ENCODE assay signal across 11 cellular contexts in the genomic region with DNA sequence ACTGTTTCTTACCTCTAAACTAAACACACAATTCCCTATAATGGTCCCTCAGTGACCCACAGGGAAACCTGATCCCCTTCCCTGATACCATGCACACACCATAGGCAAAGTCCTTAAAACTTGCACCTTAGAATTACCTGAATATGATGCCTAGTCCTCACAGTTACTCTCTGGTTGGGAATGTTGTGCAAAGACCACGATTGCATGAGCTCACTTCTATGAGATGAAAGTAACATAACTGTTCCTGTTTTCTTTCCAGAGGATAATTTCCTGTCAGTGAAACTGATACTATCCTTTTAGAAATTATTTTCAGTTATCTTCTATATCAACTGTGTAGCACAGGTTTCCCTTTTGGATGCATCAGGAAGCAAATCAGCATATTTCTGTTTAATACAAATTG. TPM values are rescaled to one million over a fixed set of nuclear protein-coding genes. Genes with fewer than 3 reads are reported as not detected.
DNase-seq lines count a peak whose midpoint lies in the region; ATAC-seq, FAIRE-seq and TF ChIP-seq lines count a peak whose summit lies in the region.
"Had no signal": no experiment of that assay in that cellular context is flagged by ENCODE, and none has a peak within 500 bp of the region (broad histone marks: within the 10 kb centered on the region; RNA-seq: fewer than 3 reads in every experiment).

No MANE protein-coding gene starts in this region.

- whole genome bisulfite sequencing in hepatocyte (ENCODE audit: low lambda C conversion rate, missing lambda C conversion rate), result 45% methylated on average over 1 of the region's 1 CpG

- no peaks in the 10 kb centered on the region for H3K9me2 ChIP-seq in hepatocyte (replicated peaks; ENCODE audit: insufficient read depth)

- peaks cover 18% of the 10 kb centered on the region for H3K79me2 ChIP-seq in hepatocyte

- intact Hi-C loops in activated CD8-positive, alpha-beta T cell treated with anti-CD3 and anti-CD28 coated beads for 36 hours (cut with micrococcal nuclease), result no loop called here
- intact Hi-C loops in tibial artery (cut with DNase I; ENCODE audit: low total_unique reads), result no loop called here

- H3K4me1 Mint-ChIP-seq in activated naive CD4-positive, alpha-beta T cell treated with anti-CD3 and anti-CD28 coated beads, Interleukin-2, amount 10 ng/mL, durations not matched to agents 7 days and 5 days, result peaks cover 98% of the 10 kb centered on the region
- peaks cover 94% of the 10 kb centered on the region for H3K4me1 Mint-ChIP-seq in activated CD8-positive, alpha-beta T cell treated with anti-CD3 and anti-CD28 coated beads for 36 hours (ENCODE audit: low read depth)

- H3K27me3 ChIP-seq in hepatocyte (no peaks in the 10 kb centered on the region), tibial artery (no peaks in the 10 kb centered on the region)
- H3K27me3 ChIP-seq: BE2C had no signal

- H3K4me3 Mint-ChIP-seq in activated naive CD4-positive, alpha-beta T cell treated with anti-CD3 and anti-CD28 coated beads, Interleukin-2, amount 10 ng/mL, durations not matched to agents 7 days and 5 days, result no peak overlapping the region
- H3K4me3 Mint-ChIP-seq in activated CD8-positive, alpha-beta T cell treated with anti-CD3 and anti-CD28 coated beads for 36 hours, result no peak overlapping the region

- FAIRE-seq in GM12892 (lab: Jason Lieb, UNC), result no peak

- H3K27me3 Mint-ChIP-seq in activated naive CD4-positive, alpha-beta T cell treated with anti-CD3 and anti-CD28 coated beads, Interleukin-2, amount 10 ng/mL, durations not matched to agents 7 days and 5 days, result no peaks in the 10 kb centered on the region
- H3K27me3 Mint-ChIP-seq in activated CD8-positive, alpha-beta T cell treated with anti-CD3 and anti-CD28 coated beads for 36 hours, result no peaks in the 10 kb centered on the region

- no peak for TF ChIP-seq POLR2A in GM12892 (IDR thresholded peaks at IDR 0.05; ENCODE audit: low read depth, low read length)

- POLR2A ChIA-PET in activated CD8-positive, alpha-beta T cell treated with anti-CD3 and anti-CD28 coated beads for 36 hours (lab: Charles Lee), result interaction anchor here (0.8 to 2.2 kb wide), 8 partner anchors 10 to 38 kb away, joined by 3 to 7 read pairs (median 4); no protein-coding TSS in a partner anchor

- CTCF ChIA-PET in activated naive CD4-positive, alpha-beta T cell treated with anti-CD3 and anti-CD28 coated beads, Interleukin-2, amount 10 ng/mL, durations not matched to agents 7 days and 5 days (lab: Charles Lee), result interaction anchor here (0.6 to 2.0 kb wide), 5 partner anchors 27 to 317 kb away, joined by 3 to 5 read pairs (median 4); partner anchors contain the start of gene DTWD2
- CTCF ChIA-PET in activated CD8-positive, alpha-beta T cell treated with anti-CD3 and anti-CD28 coated beads for 36 hours (lab: Charles Lee), result interaction anchor here (0.8 to 4.6 kb wide), 8 partner anchors 11 to 317 kb away, joined by 3 to 14 read pairs (median 4); partner anchors contain the start of gene TNFAIP8

- H3K36me3 ChIP-seq in hepatocyte (replicated peaks; ENCODE audit: insufficient read depth, low read depth) (no peaks in the 10 kb centered on the region), tibial artery (no peaks in the 10 kb centered on the region)
- H3K36me3 ChIP-seq: BE2C had no signal

- ATAC-seq in activated CD8-positive, alpha-beta T cell treated with anti-CD3 and anti-CD28 coated beads for 36 hours, result no peak
- no peak for ATAC-seq in HG03520 (IDR thresholded peaks at IDR 0.05; ENCODE audit: unreplicated experiment)

- H3K9me3 ChIP-seq in hepatocyte (ENCODE audit: low read depth), result no peaks in the 10 kb centered on the region
- H3K9me3 ChIP-seq in tibial artery, result no peaks in the 10 kb centered on the region
- H3K9me3 ChIP-seq: BE2C had no signal

- H3K4me3 ChIP-seq in hepatocyte (no peak overlapping the region), tibial artery (no peak overlapping the region)

- no peak for TF ChIP-seq CTCF in activated CD8-positive, alpha-beta T cell treated with anti-CD3 and anti-CD28 coated beads for 36 hours (IDR thresholded peaks at IDR 0.05)
- no peak for TF ChIP-seq CTCF in hepatocyte (IDR thresholded peaks at IDR 0.05; ENCODE audit: poor library complexity)
- no peak for TF ChIP-seq CTCF in tibial artery (IDR thresholded peaks at IDR 0.05)

- peaks cover 71% of the 10 kb centered on the region for H3K36me3 Mint-ChIP-seq in activated naive CD4-positive, alpha-beta T cell treated with anti-CD3 and anti-CD28 coated beads, Interleukin-2, amount 10 ng/mL, durations not matched to agents 7 days and 5 days
- H3K36me3 Mint-ChIP-seq in activated CD8-positive, alpha-beta T cell treated with anti-CD3 and anti-CD28 coated beads for 36 hours (ENCODE audit: low read depth), result peaks cover 49% of the 10 kb centered on the region

- H3K9me3 Mint-ChIP-seq in activated naive CD4-positive, alpha-beta T cell treated with anti-CD3 and anti-CD28 coated beads, Interleukin-2, amount 10 ng/mL, durations not matched to agents 7 days and 5 days, result peaks cover 7% of the 10 kb centered on the region
- peaks cover 2% of the 10 kb centered on the region for H3K9me3 Mint-ChIP-seq in activated CD8-positive, alpha-beta T cell treated with anti-CD3 and anti-CD28 coated beads for 36 hours

- no peak for DNase-seq in activated naive CD4-positive, alpha-beta T cell treated with anti-CD3 and anti-CD28 coated beads, Interleukin-2, amount 10 ng/mL, durations not matched to agents 7 days and 5 days
- DNase-seq in activated naive CD4-positive, alpha-beta T cell treated with anti-CD3 and anti-CD28 coated beads, Interleukin-2, amount 50 U/mL, for 16 hours, result no peak
- DNase-seq in activated CD8-positive, alpha-beta T cell treated with anti-CD3 and anti-CD28 coated beads for 36 hours, result no peak
- no peak for DNase-seq in hepatocyte (ENCODE audit: low spot score)
- DNase-seq in tibial artery, result no peak
- no peak for DNase-seq in GM12892 (ENCODE audit: insufficient read length)
- DNase-seq in NCI-H1092 (lab: John Stamatoyannopoulos, UW), result no peak
- DNase-seq: amniotic stem cell, BE2C, MM.1S had no signal

- peak overlapping the region; percentile 90 for H3K27ac ChIP-seq in hepatocyte
- peak overlapping the region; percentile 36 to 62 for H3K27ac ChIP-seq in tibial artery

- peaks cover 27% of the 10 kb centered on the region for H3K4me1 ChIP-seq in hepatocyte (ENCODE audit: insufficient read depth)
- peaks cover 5 to 62% (median 14%) of the 10 kb centered on the region in 4 donors for H3K4me1 ChIP-seq in tibial artery
- H3K4me1 ChIP-seq: BE2C had no signal

- H4K20me1 ChIP-seq in hepatocyte (ENCODE audit: insufficient read depth, poor library complexity, severe bottlenecking), result no peaks in the 10 kb centered on the region

- peak overlapping the region; percentile 85 for H3K27ac Mint-ChIP-seq in activated naive CD4-positive, alpha-beta T cell treated with anti-CD3 and anti-CD28 coated beads, Interleukin-2, amount 10 ng/mL, durations not matched to agents 7 days and 5 days
- H3K27ac Mint-ChIP-seq in activated CD8-positive, alpha-beta T cell treated with anti-CD3 and anti-CD28 coated beads for 36 hours, result peak overlapping the region; percentile 88

- H2AFZ ChIP-seq in hepatocyte, result no peak overlapping the region

- H3K4me2 ChIP-seq in hepatocyte, result peak overlapping the region; percentile 14

RNA-seq across cellular contexts. Expression of gene TNFAIP8, which starts 51.4 kb away (rescaled TPM):
- total RNA-seq in activated CD8-positive, alpha-beta T cell treated with anti-CD3 and anti-CD28 coated beads for 36 hours, result 100 to 1,000 TPM; 135 to 141 TPM
- 33.9 and 37.6 TPM in 2 replicates for total RNA-seq in hepatocyte
- polyA plus RNA-seq in hepatocyte, result 18.3 and 23.4 TPM in 2 replicates
- polyA plus RNA-seq in GM12892 (2012; ENCODE audit: missing spikeins), result 104 TPM
